In the genomic region with DNA sequence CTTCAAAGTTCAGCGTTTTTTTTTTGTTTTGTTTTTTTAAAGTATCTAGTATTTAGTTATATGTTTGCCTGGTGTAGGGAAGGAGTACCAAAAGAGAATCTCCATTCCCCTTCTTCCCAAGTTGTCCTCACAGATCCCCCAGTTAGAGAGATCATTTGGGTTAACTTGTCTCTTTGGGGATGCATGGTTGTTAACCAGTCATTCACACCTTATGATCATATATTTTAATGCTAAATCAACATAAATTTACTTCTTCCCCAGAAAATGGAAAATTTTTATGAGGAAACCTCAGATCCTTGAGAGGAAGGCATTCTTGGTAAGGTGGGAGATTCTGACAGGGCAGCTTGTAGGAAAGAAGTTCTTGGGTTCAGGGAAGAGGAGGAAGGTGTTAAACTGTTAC, we compare ENCODE assay signal across 21 cellular contexts. TPM values are rescaled to one million over a fixed set of nuclear protein-coding genes. Genes with fewer than 3 reads are reported as not detected.
DNase-seq lines count a peak whose midpoint lies in the region; ATAC-seq and TF ChIP-seq lines count a peak whose summit lies in the region.
"Had no signal": no experiment of that assay in that cellular context is flagged by ENCODE, and none has a peak within 500 bp of the region (broad histone marks: within the 10 kb centered on the region; RNA-seq: fewer than 3 reads in every experiment).

No MANE protein-coding gene starts in this region.

- no peaks in the 10 kb centered on the region for H3K9me3 Mint-ChIP-seq in activated naive CD4-positive, alpha-beta T cell treated with anti-CD3 and anti-CD28 coated beads, Interleukin-2, amount 50 U/mL, for 24 hours
- H3K9me3 Mint-ChIP-seq in activated naive CD4-positive, alpha-beta T cell treated with anti-CD3 and anti-CD28 coated beads for 36 hours = no peaks in the 10 kb centered on the region
- H3K9me3 Mint-ChIP-seq in mesothelial cell of epicardium = no peaks in the 10 kb centered on the region
- no peaks in the 10 kb centered on the region for H3K9me3 Mint-ChIP-seq in progenitor cell of endocrine pancreas (ENCODE audit: low read depth)
- no peaks in the 10 kb centered on the region for H3K9me3 Mint-ChIP-seq in Calu3 (ENCODE audit: low read depth, unreplicated experiment)

- H3K4me3 Mint-ChIP-seq in activated naive CD4-positive, alpha-beta T cell treated with anti-CD3 and anti-CD28 coated beads, Interleukin-2, amount 50 U/mL, for 24 hours = peak overlapping the region; percentile 19
- no peak overlapping the region for H3K4me3 Mint-ChIP-seq in activated naive CD4-positive, alpha-beta T cell treated with anti-CD3 and anti-CD28 coated beads for 36 hours
- peak overlapping the region; percentile 18 for H3K4me3 Mint-ChIP-seq in mesothelial cell of epicardium
- H3K4me3 Mint-ChIP-seq in progenitor cell of endocrine pancreas (ENCODE audit: low read depth) = peak overlapping the region; percentile 20
- H3K4me3 Mint-ChIP-seq in Calu3 (ENCODE audit: low read depth, unreplicated experiment) = no peak overlapping the region

- no peak for ATAC-seq in HG03025 (IDR thresholded peaks at IDR 0.05; ENCODE audit: low FRiP score, unreplicated experiment)
- ATAC-seq: GM12878, HCT116 had no signal

- CTCF ChIA-PET in activated naive CD4-positive, alpha-beta T cell treated with anti-CD3 and anti-CD28 coated beads for 36 hours (lab: Charles Lee) = no interaction called here
- CTCF ChIA-PET in Calu3 (lab: Charles Lee) = no interaction called here

- H3K9me3 ChIP-seq in SK-N-MC (ENCODE audit: low read depth, low read length) = no peaks in the 10 kb centered on the region

- intact Hi-C loops in activated naive CD4-positive, alpha-beta T cell treated with anti-CD3 and anti-CD28 coated beads for 36 hours (cut with micrococcal nuclease) = no loop called here
- intact Hi-C loops in Calu3 (cut with micrococcal nuclease; ENCODE audit: unreplicated experiment) = no loop called here

- H3K36me3 Mint-ChIP-seq in activated naive CD4-positive, alpha-beta T cell treated with anti-CD3 and anti-CD28 coated beads, Interleukin-2, amount 50 U/mL, for 24 hours = no peaks in the 10 kb centered on the region
- peaks cover 8% of the 10 kb centered on the region for H3K36me3 Mint-ChIP-seq in activated naive CD4-positive, alpha-beta T cell treated with anti-CD3 and anti-CD28 coated beads for 36 hours (ENCODE audit: low read depth)
- H3K36me3 Mint-ChIP-seq in mesothelial cell of epicardium = no peaks in the 10 kb centered on the region
- H3K36me3 Mint-ChIP-seq in progenitor cell of endocrine pancreas (ENCODE audit: insufficient read depth) = no peaks in the 10 kb centered on the region
- H3K36me3 Mint-ChIP-seq in Calu3 (ENCODE audit: insufficient read depth, unreplicated experiment) = peaks cover 20% of the 10 kb centered on the region

- no peak overlapping the region for H3K9ac ChIP-seq in SK-N-MC (ENCODE audit: insufficient read length)
- H3K9ac ChIP-seq: GM23248 had no signal

- no peak overlapping the region for H3K27ac Mint-ChIP-seq in activated naive CD4-positive, alpha-beta T cell treated with anti-CD3 and anti-CD28 coated beads, Interleukin-2, amount 50 U/mL, for 24 hours
- H3K27ac Mint-ChIP-seq in activated naive CD4-positive, alpha-beta T cell treated with anti-CD3 and anti-CD28 coated beads for 36 hours = no peak overlapping the region
- H3K27ac Mint-ChIP-seq in mesothelial cell of epicardium (no peak overlapping the region), progenitor cell of endocrine pancreas (no peak overlapping the region), Calu3 (ENCODE audit: unreplicated experiment) (no peak overlapping the region)

- no peak overlapping the region for H3K4me3 ChIP-seq in SK-N-MC
- H3K4me3 ChIP-seq: GM12878, GM23248, PC-9, SJSA1 had no signal

- BruUV-seq in Calu3 (replicated peaks; lab: Mats Ljungman, UMichigan) = no TSS peak

- DNase-seq in activated naive CD4-positive, alpha-beta T cell treated with anti-CD3 and anti-CD28 coated beads for 36 hours = no peak
- DNase-seq in SK-N-MC (ENCODE audit: low read depth, low spot score) (no peak), mesothelial cell of epicardium (ENCODE audit: low spot score in 2 of 2, unreplicated experiment in 2 of 2) (no peak), progenitor cell of endocrine pancreas (ENCODE audit: low spot score, unreplicated experiment) (no peak), DMS53 (lab: John Stamatoyannopoulos, UW) (no peak), Calu3 (no peak)
- DNase-seq: DMS79 treated with DMSO at 0.1 percent for 48 hours, GDM1, GM23248, KG1, NCI-H1436, NCI-H2029 treated with DMSO at 0.1 percent for 48 hours, NCI-H510A treated with DMSO at 0.1 percent for 48 hours, NCI-H82, PC-9 had no signal

- TF ChIP-seq CTCF in mesothelial cell of epicardium (IDR thresholded peaks at IDR 0.05; ENCODE audit: unreplicated experiment) (no peak), progenitor cell of endocrine pancreas (IDR thresholded peaks at IDR 0.05; ENCODE audit: unreplicated experiment) (no peak), Calu3 (IDR thresholded peaks at IDR 0.05; ENCODE audit: unreplicated experiment) (no peak)

- H3K4me1 Mint-ChIP-seq in activated naive CD4-positive, alpha-beta T cell treated with anti-CD3 and anti-CD28 coated beads, Interleukin-2, amount 50 U/mL, for 24 hours = peaks cover 39% of the 10 kb centered on the region
- peaks cover 23% of the 10 kb centered on the region for H3K4me1 Mint-ChIP-seq in activated naive CD4-positive, alpha-beta T cell treated with anti-CD3 and anti-CD28 coated beads for 36 hours (ENCODE audit: low read depth)
- H3K4me1 Mint-ChIP-seq in mesothelial cell of epicardium = peaks cover 27% of the 10 kb centered on the region
- peaks cover 14% of the 10 kb centered on the region for H3K4me1 Mint-ChIP-seq in progenitor cell of endocrine pancreas (ENCODE audit: low read depth)
- peaks cover 8% of the 10 kb centered on the region for H3K4me1 Mint-ChIP-seq in Calu3 (ENCODE audit: low read depth, unreplicated experiment)

- no peaks in the 10 kb centered on the region for H3K27me3 Mint-ChIP-seq in activated naive CD4-positive, alpha-beta T cell treated with anti-CD3 and anti-CD28 coated beads, Interleukin-2, amount 50 U/mL, for 24 hours
- peaks cover 2% of the 10 kb centered on the region for H3K27me3 Mint-ChIP-seq in activated naive CD4-positive, alpha-beta T cell treated with anti-CD3 and anti-CD28 coated beads for 36 hours (ENCODE audit: low read depth)
- H3K27me3 Mint-ChIP-seq in mesothelial cell of epicardium (ENCODE audit: low read depth) (peaks cover 15% of the 10 kb centered on the region), progenitor cell of endocrine pancreas (peaks cover 21% of the 10 kb centered on the region), Calu3 (ENCODE audit: unreplicated experiment) (no peaks in the 10 kb centered on the region)

- 0 out of 2 replicates have a peak overlapping the region, but pooled peaks have one; percentile 10 for H3K27ac ChIP-seq in SK-N-MC
- H3K27ac ChIP-seq: C4-2B, GM23248, PC-9, SJSA1 had no signal

- H3K36me3 ChIP-seq in SK-N-MC (ENCODE audit: insufficient read depth, low read length) = no peaks in the 10 kb centered on the region
- H3K36me3 ChIP-seq: SJSA1 had no signal

RNA-seq across cellular contexts. Expression of gene MGA, which starts 1.5 kb away (rescaled TPM):
- total RNA-seq in activated naive CD4-positive, alpha-beta T cell treated with anti-CD3 and anti-CD28 coated beads for 36 hours = 10 to 100 TPM; 27.4 to 28.3 TPM
- total RNA-seq in mesothelial cell of epicardium = 68.9 to 74.6 TPM (median 71.4 TPM) in 3 replicates
- total RNA-seq in progenitor cell of endocrine pancreas = 64.0 and 71.2 TPM in 2 replicates
- total RNA-seq in Calu3 (2022) = 26.4 and 29.4 TPM in 2 replicates

Comparison
In these comparisons a context has a peak if more than half of its experiments do, and no peak if none do; other contexts are left out.
1. H3K4me3 Mint-ChIP-seq: peak in activated naive CD4-positive, alpha-beta T cell treated with anti-CD3 and anti-CD28 coated beads, Interleukin-2, amount 50 U/mL, for 24 hours (single experiment), mesothelial cell of epicardium (single experiment) and progenitor cell of endocrine pancreas (single experiment); none in activated naive CD4-positive, alpha-beta T cell treated with anti-CD3 and anti-CD28 coated beads for 36 hours (single experiment) and Calu3 (single experiment).